8 cellular contexts compared by ENCODE assay signal in the genomic region with DNA sequence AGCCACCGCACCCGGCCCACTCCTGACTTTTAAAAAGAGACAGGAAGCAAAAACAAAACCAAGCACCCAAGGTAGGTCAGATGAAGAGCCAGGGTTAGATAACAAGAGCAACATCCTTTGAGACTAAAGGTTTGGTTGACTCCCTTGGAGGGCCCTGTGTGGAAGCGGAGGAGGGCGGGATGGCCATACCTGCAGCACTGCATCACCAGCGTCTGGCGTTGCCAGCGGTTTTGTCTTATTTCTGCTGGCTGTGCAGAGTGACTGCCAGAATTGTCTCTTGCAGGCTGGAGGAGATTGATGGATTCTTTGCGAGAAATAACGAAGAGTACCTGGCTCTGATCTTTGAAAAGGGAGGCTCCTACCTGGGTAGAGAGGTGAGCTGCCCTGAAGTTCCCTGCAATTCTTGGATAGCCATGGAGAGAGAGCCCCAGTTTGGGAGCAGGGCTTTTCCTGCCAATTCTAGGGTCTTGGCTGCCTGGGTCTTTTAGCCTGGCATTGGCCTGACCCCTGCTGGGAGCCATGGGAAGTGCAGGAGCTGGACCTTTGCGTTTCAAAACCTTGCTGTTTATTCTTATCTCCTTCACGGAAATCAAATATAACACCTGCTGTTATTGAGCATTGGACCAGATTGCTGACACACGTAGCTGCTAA. TPM values are rescaled to one million over a fixed set of nuclear protein-coding genes. Genes with fewer than 3 reads are reported as not detected.
DNase-seq lines count a peak whose midpoint lies in the region; ATAC-seq and TF ChIP-seq lines count a peak whose summit lies in the region.

No MANE protein-coding gene starts in this region.

- peak; percentile 50 to 63 (median 53) for DNase-seq in CD4-positive, alpha-beta memory T cell
- DNase-seq in NCI-H69 (lab: John Stamatoyannopoulos, UW), result peak; percentile 74
- peak; percentile 44 for DNase-seq in activated T-cell treated with anti-CD3 and anti-CD28 coated beads for 24 hours (ENCODE audit: low read depth)
- DNase-seq in nephron progenitor cell, result peak; percentile 83
- DNase-seq in thoracic aorta (ENCODE audit: low spot score), result no peak

- peak; percentile 71 for ATAC-seq in GM21717 (IDR thresholded peaks at IDR 0.05; ENCODE audit: unreplicated experiment)
- ATAC-seq in esophagus mucosa, result peak; percentile 59
- ATAC-seq in thoracic aorta (ENCODE audit: insufficient number of reproducible peaks, low FRiP score, low read depth), result no peak
- no peak for ATAC-seq in GM18873 (IDR thresholded peaks at IDR 0.05; ENCODE audit: low FRiP score, unreplicated experiment)

- H3K4me1 Mint-ChIP-seq in CD4-positive, alpha-beta memory T cell, result peaks cover 0 to 4% (median 0%) of the 10 kb centered on the region in 4 donors
- H3K4me1 Mint-ChIP-seq in nephron progenitor cell, result peaks cover 23% of the 10 kb centered on the region

- no peak overlapping the region for H3K4me3 Mint-ChIP-seq in CD4-positive, alpha-beta memory T cell
- H3K4me3 Mint-ChIP-seq in nephron progenitor cell, result no peak overlapping the region

- intact Hi-C loops in CD4-positive, alpha-beta memory T cell (cut with micrococcal nuclease), result loop anchor here (1.0 to 10.0 kb wide), 4 partner anchors 64 to 472 kb away; no protein-coding TSS in a partner anchor

- no peaks in the 10 kb centered on the region for H3K9me3 ChIP-seq in CD4-positive, alpha-beta memory T cell (ENCODE audit: control insufficient read depth in 1 of 2, low read length in 2 of 2)
- H3K9me3 ChIP-seq in thoracic aorta, result no peaks in the 10 kb centered on the region

- H3K36me3 ChIP-seq in CD4-positive, alpha-beta memory T cell (ENCODE audit: insufficient read depth, low read length), result no peaks in the 10 kb centered on the region
- no peaks in the 10 kb centered on the region for H3K36me3 ChIP-seq in thoracic aorta

- no peaks in the 10 kb centered on the region for H3K27me3 ChIP-seq in CD4-positive, alpha-beta memory T cell (ENCODE audit: insufficient read depth, low read length)
- H3K27me3 ChIP-seq in thoracic aorta (replicated peaks; ENCODE audit: insufficient read depth), result no peaks in the 10 kb centered on the region

- peaks cover 8 to 12% of the 10 kb centered on the region in 2 donors for H3K36me3 Mint-ChIP-seq in CD4-positive, alpha-beta memory T cell
- H3K36me3 Mint-ChIP-seq in nephron progenitor cell (ENCODE audit: low read depth), result peaks cover 5% of the 10 kb centered on the region

- peak overlapping the region in 3 of 7 donors; percentile 38 to 86 (median 47) for H3K27ac Mint-ChIP-seq in CD4-positive, alpha-beta memory T cell
- peak overlapping the region; percentile 69 for H3K27ac Mint-ChIP-seq in nephron progenitor cell

- H3K9me3 Mint-ChIP-seq in CD4-positive, alpha-beta memory T cell, result peaks cover 0 to 2% (median 0%) of the 10 kb centered on the region in 8 donors
- no peaks in the 10 kb centered on the region for H3K9me3 Mint-ChIP-seq in nephron progenitor cell

- H3K27ac ChIP-seq in CD4-positive, alpha-beta memory T cell (ENCODE audit: low read depth, low read length), result no peak overlapping the region
- no peak overlapping the region for H3K27ac ChIP-seq in thoracic aorta

- CTCF ChIA-PET in CD4-positive, alpha-beta memory T cell (lab: Charles Lee; ENCODE audit: partially characterized antibody), result interaction anchor here (0.6 to 7.5 kb wide), 60 partner anchors 9 to 546 kb away, joined by 3 to 98 read pairs (median 5); no protein-coding TSS in a partner anchor

- POLR2A ChIA-PET in CD4-positive, alpha-beta memory T cell (lab: Charles Lee; ENCODE audit: partially characterized antibody), result interaction anchor here (0.9 to 1.6 kb wide), 2 partner anchors 24 to 364 kb away, joined by 3 to 4 read pairs; partner anchors contain the start of gene QSOX1

- no peak overlapping the region for H3K4me3 ChIP-seq in CD4-positive, alpha-beta memory T cell (ENCODE audit: low read length in 2 of 2)
- H3K4me3 ChIP-seq in thoracic aorta, result no peak overlapping the region

- TF ChIP-seq CTCF in nephron progenitor cell (IDR thresholded peaks at IDR 0.05) (peak; percentile 95), thoracic aorta (IDR thresholded peaks at IDR 0.05) (peak; percentile 95)

- H3K27me3 Mint-ChIP-seq in CD4-positive, alpha-beta memory T cell, result no peaks in the 10 kb centered on the region
- H3K27me3 Mint-ChIP-seq in nephron progenitor cell (ENCODE audit: low read depth, poor library complexity), result peaks cover 2% of the 10 kb centered on the region

- no peaks in the 10 kb centered on the region for H3K4me1 ChIP-seq in CD4-positive, alpha-beta memory T cell (ENCODE audit: insufficient read depth, low read length)
- peaks cover 4 to 8% of the 10 kb centered on the region in 2 donors for H3K4me1 ChIP-seq in thoracic aorta (ENCODE audit: control insufficient read depth in 1 of 2, low read depth in 2 of 2)

RNA-seq across cellular contexts. Expression of gene QSOX1, which starts 24.0 kb away (rescaled TPM):
- 10 to 100 TPM; 19.1 to 25.1 TPM for total RNA-seq in CD4-positive, alpha-beta memory T cell
- 10 to 100 TPM; 10.7 to 16.3 TPM for polyA plus RNA-seq in CD4-positive, alpha-beta memory T cell
- total RNA-seq in esophagus mucosa, result 116 TPM
- 100 to 1,000 TPM in 1 of 2 donors, 10 to 100 TPM in 1; 82.4 to 168 TPM for total RNA-seq in thoracic aorta

RNA-seq across cellular contexts. Expression of gene LHX4, which starts 51.4 kb away (rescaled TPM):
- not detected for total RNA-seq in CD4-positive, alpha-beta memory T cell
- under 1 TPM in 1 of 2 donors, not detected in 1; 0.25 TPM for polyA plus RNA-seq in CD4-positive, alpha-beta memory T cell
- 0.08 TPM for total RNA-seq in esophagus mucosa
- total RNA-seq in thoracic aorta, result not detected

Comparison
In these comparisons a context has a peak if more than half of its experiments do, and no peak if none do; other contexts are left out.
1. ATAC-seq: peak in GM21717 (single experiment) and esophagus mucosa (single experiment); none in thoracic aorta (single experiment) and GM18873 (single experiment).